ENCODE assay signal across 8 cellular contexts in genomic region chr11:117221775-117222517, GRCh38. TPM values are rescaled to one million over a fixed set of nuclear protein-coding genes. Genes with fewer than 3 reads are reported as not detected.
DNase-seq lines count a peak whose midpoint lies in the region; ATAC-seq lines count a peak whose summit lies in the region.

No MANE protein-coding gene starts in this region.

- in situ Hi-C loops in HAP-1 (cut with MboI; ENCODE audit: low sequenced_read_pairs): loop anchor here (10.0 kb wide), 1 partner anchor 347 kb away; no protein-coding TSS in a partner anchor

- peaks cover 59% of the 10 kb centered on the region for H3K36me3 ChIP-seq in HAP-1 (replicated peaks)

- H3K4me1 ChIP-seq in HAP-1: no peaks in the 10 kb centered on the region

- H3K4me3 ChIP-seq in HAP-1: no peak overlapping the region

- H3K27me3 Mint-ChIP-seq in stimulated activated memory B cell treated with anti-CD40 and anti-IgM and Interleukin-4, amounts not matched to agents 10 μg/mL and 1 μg/mL and 100 μg/mL, for 72 hours: no peaks in the 10 kb centered on the region

- peak; percentile 69 for DNase-seq in Daoy (ENCODE audit: low read depth)
- peak; percentile 97 for DNase-seq in NCI-H69 (lab: John Stamatoyannopoulos, UW)
- DNase-seq in fibroblast of gingiva (ENCODE audit: low read depth): peak; percentile 90
- peak; percentile 83 for DNase-seq in sciatic nerve (ENCODE audit: low spot score)
- DNase-seq in activated naive CD4-positive, alpha-beta T cell (lab: John Stamatoyannopoulos, UW): no peak
- DNase-seq in pons (ENCODE audit: low spot score): no peak
- no peak for DNase-seq in HAP-1 (ENCODE audit: low spot score in 2 of 2)

- peaks cover 14% of the 10 kb centered on the region for H3K4me1 Mint-ChIP-seq in stimulated activated memory B cell treated with anti-CD40 and anti-IgM and Interleukin-4, amounts not matched to agents 10 μg/mL and 1 μg/mL and 100 μg/mL, for 72 hours

- intact Hi-C loops in sciatic nerve (cut with DNase I): loop anchor here (10.0 kb wide), 2 partner anchors 347 to 427 kb away; partner anchors contain the start of gene APOA5

- H3K9me3 ChIP-seq in HAP-1: no peaks in the 10 kb centered on the region

- no peaks in the 10 kb centered on the region for H3K27me3 ChIP-seq in HAP-1 (ENCODE audit: low read depth)

- H3K4me3 Mint-ChIP-seq in stimulated activated memory B cell treated with anti-CD40 and anti-IgM and Interleukin-4, amounts not matched to agents 10 μg/mL and 1 μg/mL and 100 μg/mL, for 72 hours: no peak overlapping the region

- H3K36me3 Mint-ChIP-seq in stimulated activated memory B cell treated with anti-CD40 and anti-IgM and Interleukin-4, amounts not matched to agents 10 μg/mL and 1 μg/mL and 100 μg/mL, for 72 hours: peaks cover 88% of the 10 kb centered on the region

- no peak overlapping the region for H3K27ac Mint-ChIP-seq in stimulated activated memory B cell treated with anti-CD40 and anti-IgM and Interleukin-4, amounts not matched to agents 10 μg/mL and 1 μg/mL and 100 μg/mL, for 72 hours

- ATAC-seq in sciatic nerve: peak; percentile 86
- ATAC-seq in stimulated activated memory B cell treated with anti-CD40 and anti-IgM and Interleukin-4, amounts not matched to agents 10 μg/mL and 1 μg/mL and 100 μg/mL, for 72 hours: no peak

- H3K9me3 Mint-ChIP-seq in stimulated activated memory B cell treated with anti-CD40 and anti-IgM and Interleukin-4, amounts not matched to agents 10 μg/mL and 1 μg/mL and 100 μg/mL, for 72 hours: no peaks in the 10 kb centered on the region

RNA-seq across cellular contexts. Expression of gene PCSK7, which starts 9.9 kb away (rescaled TPM):
- total RNA-seq in Daoy (2014; rRNA removed; shearing (Covaris generic)): 33.7 and 38.0 TPM in 2 replicates
- total RNA-seq in sciatic nerve: 68.7 TPM

RNA-seq across cellular contexts. Expression of gene RNF214, which starts 10.5 kb away (rescaled TPM):
- total RNA-seq in Daoy (2014; rRNA removed; shearing (Covaris generic)): 6.9 and 7.6 TPM in 2 replicates
- 36.8 TPM for total RNA-seq in sciatic nerve

RNA-seq across cellular contexts. Expression of gene TAGLN, which starts 22.8 kb away (rescaled TPM):
- total RNA-seq in Daoy (2014; rRNA removed; shearing (Covaris generic)): 214 and 246 TPM in 2 replicates
- 1,988 TPM for total RNA-seq in sciatic nerve

RNA-seq across cellular contexts. Expression of gene SIDT2, which starts 43.4 kb away (rescaled TPM):
- 3.3 and 5.1 TPM in 2 replicates for total RNA-seq in Daoy (2014; rRNA removed; shearing (Covaris generic))
- total RNA-seq in sciatic nerve: 94.4 TPM

Comparison
In these comparisons a context has a peak if more than half of its experiments do, and no peak if none do; other contexts are left out.
1. DNase-seq: peak in Daoy (single experiment), NCI-H69 (single experiment), fibroblast of gingiva (single experiment) and sciatic nerve (single experiment); none in activated naive CD4-positive, alpha-beta T cell (0 of 4), pons (single experiment) and HAP-1 (0 of 2).